ENCODE assay signal across 10 cellular contexts in genomic region chrX:6227445-6227820, GRCh38. TPM values are rescaled to one million over a fixed set of nuclear protein-coding genes. Genes with fewer than 3 reads are reported as not detected.
DNase-seq lines count a peak whose midpoint lies in the region; ATAC-seq and TF ChIP-seq lines count a peak whose summit lies in the region.
"Had no signal": no experiment of that assay in that cellular context is flagged by ENCODE, and none has a peak within 500 bp of the region (broad histone marks: within the 10 kb centered on the region; RNA-seq: fewer than 3 reads in every experiment).

No MANE protein-coding gene starts in this region.

- peak overlapping the region; percentile 98 for H3K4me3 Mint-ChIP-seq in H9
- H3K4me3 Mint-ChIP-seq in CD8-positive, alpha-beta memory T cell, result peak overlapping the region in 1 of 7 donors; percentile 14

- TF ChIP-seq EP300 in sigmoid colon (IDR thresholded peaks at IDR 0.05), result no peak

- H3K9me3 ChIP-seq in H9 (ENCODE audit: control insufficient read depth, low read depth, low read length) (no peaks in the 10 kb centered on the region), SK-N-MC (ENCODE audit: low read depth, low read length) (no peaks in the 10 kb centered on the region), iPS-18a (ENCODE audit: control insufficient read depth, low read depth, low read length) (no peaks in the 10 kb centered on the region), sigmoid colon (no peaks in the 10 kb centered on the region)
- H3K9me3 ChIP-seq in CD8-positive, alpha-beta memory T cell (ENCODE audit: low read length), result no peaks in the 10 kb centered on the region

- CTCF ChIA-PET in CD8-positive, alpha-beta memory T cell (lab: Charles Lee), result no interaction called here

- H2AK5ac ChIP-seq in H9 (ENCODE audit: insufficient read length, low read length), result no peak overlapping the region

- H4K91ac ChIP-seq in H9 (ENCODE audit: insufficient read length, low read depth, low read length), result no peak overlapping the region

- H3K36me3 ChIP-seq in SK-N-MC (ENCODE audit: insufficient read depth, low read length) (no peaks in the 10 kb centered on the region), iPS-18a (ENCODE audit: control insufficient read depth, low read depth, low read length) (no peaks in the 10 kb centered on the region), sigmoid colon (no peaks in the 10 kb centered on the region)
- H3K36me3 ChIP-seq in CD8-positive, alpha-beta memory T cell (ENCODE audit: insufficient read depth, low read length), result no peaks in the 10 kb centered on the region

- no peak overlapping the region for H2BK5ac ChIP-seq in H9 (ENCODE audit: insufficient read length, low read length)

- no peak overlapping the region for H3K18ac ChIP-seq in H9 (ENCODE audit: insufficient read length, low read depth, low read length)

- H2BK12ac ChIP-seq in H9 (ENCODE audit: insufficient read length, low read depth, low read length), result no peak overlapping the region

- peaks cover 34 to 45% of the 10 kb centered on the region in 2 experiments for H3K4me1 Mint-ChIP-seq in H9
- no peaks in the 10 kb centered on the region for H3K4me1 Mint-ChIP-seq in CD8-positive, alpha-beta memory T cell

- no peak for TF ChIP-seq POLR2A in sigmoid colon (IDR thresholded peaks at IDR 0.05)

- peaks cover 2% of the 10 kb centered on the region for H3K27me3 Mint-ChIP-seq in H9 (ENCODE audit: low read depth)
- peaks cover 21% of the 10 kb centered on the region in 2 donors for H3K27me3 Mint-ChIP-seq in CD8-positive, alpha-beta memory T cell

- H3K23ac ChIP-seq in H9 (ENCODE audit: insufficient read length, low read depth, low read length), result no peak overlapping the region

- no peak overlapping the region for H3K4ac ChIP-seq in H9 (ENCODE audit: low read depth, low read length)

- H3K27ac ChIP-seq in H9 (ENCODE audit: insufficient read length, low read depth, low read length), result no peak overlapping the region
- no peak overlapping the region; the same call in 1 of the 2 replicates for H3K27ac ChIP-seq in SK-N-MC
- H3K27ac ChIP-seq in iPS-18a (ENCODE audit: low read length), result peak overlapping the region; percentile 45
- peak overlapping the region in 1 of 4 donors; percentile 28 for H3K27ac ChIP-seq in sigmoid colon
- H3K27ac ChIP-seq in CD8-positive, alpha-beta memory T cell (ENCODE audit: low read depth, low read length), result no peak overlapping the region

- POLR2A ChIA-PET in CD8-positive, alpha-beta memory T cell (lab: Charles Lee), result no interaction called here

- H2BK120ac ChIP-seq in H9 (ENCODE audit: low read depth, low read length, poor library complexity, severe bottlenecking), result no peak overlapping the region

- peaks cover 19% of the 10 kb centered on the region for H3K23me2 ChIP-seq in H9 (ENCODE audit: insufficient read length, low read depth, low read length, poor library complexity, severe bottlenecking)

- WGBS in H9 (ENCODE audit: extremely low coverage, insufficient read length, low lambda C conversion rate), result no CpG with 5 or more reads among the region's 26 CpGs
- 3 to 6% methylated on average over 26 of the region's 26 CpGs for WGBS in sigmoid colon, 2 donors

- no peak overlapping the region for H2BK15ac ChIP-seq in H9 (ENCODE audit: low read depth, low read length)

- H3T11ph ChIP-seq in H9 (ENCODE audit: low read length), result no peak overlapping the region

- H3K4me1 ChIP-seq in H9 (ENCODE audit: insufficient read depth, low read length) (peaks cover 3% of the 10 kb centered on the region; the same call in 1 of the 2 replicates), iPS-18a (ENCODE audit: control insufficient read depth, low read depth, low read length) (peaks cover 22% of the 10 kb centered on the region), sigmoid colon (peaks cover 0 to 19% (median 12%) of the 10 kb centered on the region in 4 donors)
- H3K4me1 ChIP-seq in CD8-positive, alpha-beta memory T cell (ENCODE audit: insufficient read depth, low read length), result no peaks in the 10 kb centered on the region

- no peak overlapping the region for H2BK20ac ChIP-seq in H9 (ENCODE audit: low read depth, low read length, poor library complexity, severe bottlenecking)

- TF ChIP-seq CTCF in H9 (conservative IDR thresholded peaks at IDR 0.05), result no peak
- TF ChIP-seq CTCF in sigmoid colon (IDR thresholded peaks at IDR 0.05), result no peak

- no peaks in the 10 kb centered on the region; a peak in 2 of 5 replicates for H3K9me3 Mint-ChIP-seq in H9
- peaks cover 0 to 19% (median 9%) of the 10 kb centered on the region in 5 donors for H3K9me3 Mint-ChIP-seq in CD8-positive, alpha-beta memory T cell

- H3K14ac ChIP-seq in H9 (ENCODE audit: insufficient read depth, low read length), result peak overlapping the region; percentile 54

- H3K4me3 ChIP-seq in SK-N-MC (peak overlapping the region; percentile 85), iPS-18a (ENCODE audit: low read length) (peak overlapping the region; percentile 91), sigmoid colon (peak overlapping the region; percentile 21 to 42 (median 36))
- no peak overlapping the region for H3K4me3 ChIP-seq in CD8-positive, alpha-beta memory T cell (ENCODE audit: low read length)

- H3K79me1 ChIP-seq in H9 (ENCODE audit: insufficient read depth, low read depth, low read length, poor library complexity, severe bottlenecking), result no peaks in the 10 kb centered on the region

- H3K56ac ChIP-seq in H9 (ENCODE audit: insufficient read length, low read depth, low read length), result no peak overlapping the region

- peak overlapping the region; percentile 52 to 96 (median 95); a peak in 6 of 7 replicates for H3K27ac Mint-ChIP-seq in H9
- no peak overlapping the region for H3K27ac Mint-ChIP-seq in CD8-positive, alpha-beta memory T cell

- peak overlapping the region; percentile 86 for H3K4me2 ChIP-seq in H9 (ENCODE audit: insufficient read depth, insufficient read length, low read length)

- intact Hi-C loops in sigmoid colon (cut with DNase I), result loop anchor here (10.0 kb wide), 1 partner anchor 203 kb away; no protein-coding TSS in a partner anchor

- no peak for ATAC-seq in GM21529 (IDR thresholded peaks at IDR 0.05; ENCODE audit: unreplicated experiment)
- ATAC-seq in HG02759 (IDR thresholded peaks at IDR 0.05; ENCODE audit: unreplicated experiment), result no peak

- H4K5ac ChIP-seq in H9 (ENCODE audit: insufficient read length, low read depth, low read length), result no peak overlapping the region

- H4K20me1 ChIP-seq in H9 (ENCODE audit: control insufficient read depth, insufficient read depth, insufficient read length), result no peaks in the 10 kb centered on the region

- DNase-seq in H9 (no peak), SK-N-MC (ENCODE audit: low read depth, low spot score) (no peak), sigmoid colon (no peak), NCI-H2227 treated with DMSO at 0.1 percent for 48 hours (lab: John Stamatoyannopoulos, UW) (no peak)
- no peak for DNase-seq in CD8-positive, alpha-beta memory T cell
- DNase-seq: effector CD8-positive, alpha-beta T cell had no signal

- H3K27me3 ChIP-seq in H9 (ENCODE audit: insufficient read depth, low read length) (no peaks in the 10 kb centered on the region), iPS-18a (ENCODE audit: control insufficient read depth, insufficient read depth, low read length) (no peaks in the 10 kb centered on the region), sigmoid colon (peaks cover 0 to 26% (median 10%) of the 10 kb centered on the region in 3 donors)
- H3K27me3 ChIP-seq in CD8-positive, alpha-beta memory T cell (ENCODE audit: insufficient read depth, low read length, poor library complexity, severe bottlenecking), result no peaks in the 10 kb centered on the region

- peaks cover 0 to 4% (median 2%) of the 10 kb centered on the region in 3 experiments; a peak in 4 of 7 replicates for H3K36me3 Mint-ChIP-seq in H9 (ENCODE audit: insufficient read depth in 1 of 3, low read depth in 3 of 3)
- no peaks in the 10 kb centered on the region for H3K36me3 Mint-ChIP-seq in CD8-positive, alpha-beta memory T cell

- no peak overlapping the region for H2AFZ ChIP-seq in H9 (ENCODE audit: low read length)

- no peak overlapping the region for H4K8ac ChIP-seq in H9 (replicated peaks; ENCODE audit: insufficient read length, low read depth, low read length)

- peak overlapping the region; percentile 48 for H3K9ac ChIP-seq in H9 (ENCODE audit: extremely low read depth, insufficient read length, low read length)
- H3K9ac ChIP-seq in SK-N-MC (ENCODE audit: insufficient read length), result peak overlapping the region; percentile 85
- H3K9ac ChIP-seq in iPS-18a (ENCODE audit: low read length), result peak overlapping the region; percentile 72

- H3K79me2 ChIP-seq in H9 (ENCODE audit: insufficient read depth, low read length), result peaks cover 40% of the 10 kb centered on the region; the same call in 1 of the 2 replicates

RNA-seq across cellular contexts. Expression of gene NLGN4X, which starts 1.2 kb away (rescaled TPM):
- 106 and 111 TPM in 2 replicates for total RNA-seq in H9 (2021)
- 1 to 10 TPM; 3.3 to 6.4 (median 5.1) TPM for total RNA-seq in sigmoid colon
- polyA plus RNA-seq in sigmoid colon, result 1 to 10 TPM in 1 of 3 donors, under 1 TPM in 1, not detected in 1; under 0.01 to 1.7 TPM
- total RNA-seq in CD8-positive, alpha-beta memory T cell, result not detected
- 0.21 TPM for polyA plus RNA-seq in CD8-positive, alpha-beta memory T cell
- total RNA-seq: NCI-H460 had no signal

Comparison
In these comparisons a context has a peak if more than half of its experiments do, and no peak if none do; other contexts are left out.
1. H3K27ac Mint-ChIP-seq: peak in H9 (3 of 3); none in CD8-positive, alpha-beta memory T cell (0 of 8).
2. RNA of gene NLGN4X, which starts 1.2 kb away (total RNA-seq): 106 to 111 TPM in H9; 3.3 to 6.4 TPM in sigmoid colon and not detected in CD8-positive, alpha-beta memory T cell; every median in the first group is over 10 times any median in the second.
3. Peak in every context shown above with its lines, with median percentiles within 50 percentile points of each other: H3K9ac ChIP-seq.